Comparison of ENCODE assay signal across 18 cellular contexts in the genomic region with DNA sequence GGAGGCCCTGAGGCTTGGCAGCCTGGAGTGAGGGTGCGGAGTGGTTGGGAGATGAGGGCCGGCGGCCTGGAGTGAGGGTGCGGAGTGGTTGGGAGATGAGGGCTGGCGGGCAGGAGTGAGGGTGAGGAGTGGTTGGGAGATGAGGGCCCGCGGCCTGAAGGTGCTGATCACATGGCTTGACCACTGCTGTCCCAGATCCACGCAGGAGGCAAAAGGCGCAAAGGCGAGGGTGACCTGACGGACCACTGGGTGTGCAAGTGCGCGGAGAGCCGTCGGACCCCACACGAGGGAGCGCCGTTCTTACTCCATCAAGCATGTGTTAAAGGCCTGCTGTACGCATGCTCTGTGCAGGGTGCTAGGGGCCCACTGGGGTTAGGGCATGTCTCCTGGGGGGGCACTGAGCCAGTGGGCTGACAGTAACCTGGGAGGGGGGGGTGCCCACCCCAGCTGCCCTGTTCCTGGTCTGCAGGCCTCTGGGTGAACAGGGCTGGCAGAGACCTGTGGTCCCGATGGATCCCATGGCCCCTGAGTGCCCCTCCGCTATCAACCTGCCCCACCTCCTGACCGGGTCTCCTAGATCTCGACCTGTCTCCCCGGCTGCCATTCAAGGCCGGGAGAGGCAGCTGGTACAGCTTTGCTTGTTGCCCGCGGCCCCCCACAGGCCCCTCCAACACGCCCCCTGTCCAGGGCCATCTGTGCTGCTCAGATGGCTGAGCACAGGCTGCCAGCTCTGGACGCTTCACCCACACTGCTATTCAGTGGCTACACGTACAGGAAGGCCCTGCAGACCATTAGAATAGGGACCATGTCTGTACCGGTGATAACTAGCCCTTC. TPM values are rescaled to one million over a fixed set of nuclear protein-coding genes. Genes with fewer than 3 reads are reported as not detected.
A peak's percentile ranks its signal among the peaks of the same experiment; 100 is the strongest.
DNase-seq lines count a peak whose midpoint lies in the region; ATAC-seq lines count a peak whose summit lies in the region.
"Had no signal": no experiment of that assay in that cellular context is flagged by ENCODE, and none has a peak within 500 bp of the region (broad histone marks: within the 10 kb centered on the region; RNA-seq: fewer than 3 reads in every experiment).

No MANE protein-coding gene starts in this region.

- H2BK15ac ChIP-seq in neuronal stem cell (ENCODE audit: low read length), result no peak overlapping the region

- H3K36me3 ChIP-seq in H7 (replicated peaks; ENCODE audit: control insufficient read depth, insufficient read depth, low read length) (no peaks in the 10 kb centered on the region), neuronal stem cell (replicated peaks in 1 of 2; ENCODE audit: control insufficient read depth in 2 of 2, insufficient read depth in 2 of 2, low read length in 2 of 2) (no peaks in the 10 kb centered on the region)
- H3K36me3 ChIP-seq: BLaER1 treated with 17β-estradiol and CSF1 and Interleukin-3, amounts not matched to agents 10 nM and 100 nM had no signal

- H3K14ac ChIP-seq in neuronal stem cell (ENCODE audit: low read length), result peak overlapping the region; percentile 72

- H3K27me3 ChIP-seq in H7 (ENCODE audit: control insufficient read depth, insufficient read depth, low read length), result no peaks in the 10 kb centered on the region
- H3K27me3 ChIP-seq in neuronal stem cell (ENCODE audit: control insufficient read depth in 3 of 3, insufficient read depth in 3 of 3, low read depth in 1 of 3, low read length in 3 of 3), result no peaks in the 10 kb centered on the region
- H3K27me3 ChIP-seq: BLaER1 treated with 17β-estradiol and CSF1 and Interleukin-3, amounts not matched to agents 10 nM and 100 nM had no signal

- peak; percentile 26 for DNase-seq in NCI-H2227 (lab: John Stamatoyannopoulos, UW; ENCODE audit: unreplicated experiment)
- DNase-seq in NCI-H2227 treated with DMSO at 0.1 percent for 48 hours (lab: John Stamatoyannopoulos, UW), result no peak
- peak; percentile 46 for DNase-seq in H7
- no peak for DNase-seq in neuronal stem cell (ENCODE audit: low spot score)
- no peak for DNase-seq in middle frontal gyrus (ENCODE audit: extremely low spot score, low spot score)
- DNase-seq in stimulated activated CD4-positive, alpha-beta T cell treated with anti-CD3 and anti-CD28 coated beads, Interleukin-2, amount 100 ng/mL, for 48 hours, result no peak
- DNase-seq: 8988T, H9, IMR-90, Kasumi-1, NCI-H1417 treated with DMSO at 0.1 percent for 48 hours, NCI-H2029, NCI-H345, NCI-H774, SIG-M5 had no signal

- H4K91ac ChIP-seq in neuronal stem cell (ENCODE audit: low read depth, low read length, poor library complexity), result no peak overlapping the region

- no peak overlapping the region for H2BK120ac ChIP-seq in neuronal stem cell (ENCODE audit: low read depth, low read length)

- peaks cover 26% of the 10 kb centered on the region for H3K27me3 Mint-ChIP-seq in dendritic cell treated with granulocyte-macrophage colony-stimulating factor and Interleukin-4, amounts not matched to agents 40 ng/mL and 50 ng/mL, for 4 days

- no peak overlapping the region for H3K27ac ChIP-seq in neuronal stem cell (replicated peaks; ENCODE audit: low read length)
- H3K27ac ChIP-seq: BLaER1 treated with 17β-estradiol and CSF1 and Interleukin-3, amounts not matched to agents 10 nM and 100 nM had no signal

- intact Hi-C loops in dendritic cell treated with granulocyte-macrophage colony-stimulating factor and Interleukin-4, amounts not matched to agents 40 ng/mL and 50 ng/mL, for 4 days (cut with micrococcal nuclease), result loop anchor here (1.0 kb wide), 1 partner anchor 12 kb away; no protein-coding TSS in a partner anchor

- no peak overlapping the region for H3K4me2 ChIP-seq in neuronal stem cell (ENCODE audit: insufficient read depth, low read length, poor library complexity, severe bottlenecking)
- H3K4me2 ChIP-seq: BLaER1 treated with 17β-estradiol and CSF1 and Interleukin-3, amounts not matched to agents 10 nM and 100 nM had no signal

- H3K23ac ChIP-seq in neuronal stem cell (ENCODE audit: low read depth, low read length, poor library complexity), result peak overlapping the region; percentile 34

- H3K79me1 ChIP-seq in neuronal stem cell (ENCODE audit: low read depth, low read length), result no peaks in the 10 kb centered on the region

- H3K4me3 Mint-ChIP-seq in dendritic cell treated with granulocyte-macrophage colony-stimulating factor and Interleukin-4, amounts not matched to agents 40 ng/mL and 50 ng/mL, for 4 days, result no peak overlapping the region
- H3K4me3 Mint-ChIP-seq: H9 had no signal

- peak overlapping the region; percentile 29 for H2AFZ ChIP-seq in neuronal stem cell (ENCODE audit: low read length)

- ATAC-seq in HG03280 (IDR thresholded peaks at IDR 0.05; ENCODE audit: unreplicated experiment), result no peak

- H3K9me3 Mint-ChIP-seq in dendritic cell treated with granulocyte-macrophage colony-stimulating factor and Interleukin-4, amounts not matched to agents 40 ng/mL and 50 ng/mL, for 4 days, result no peaks in the 10 kb centered on the region
- H3K9me3 Mint-ChIP-seq: H9 had no signal

- H3K4me1 Mint-ChIP-seq in dendritic cell treated with granulocyte-macrophage colony-stimulating factor and Interleukin-4, amounts not matched to agents 40 ng/mL and 50 ng/mL, for 4 days (ENCODE audit: low read depth), result peaks cover 20% of the 10 kb centered on the region

- H3K4me3 ChIP-seq in H7 (ENCODE audit: insufficient read depth, low read depth, low read length), result no peak overlapping the region
- H3K4me3 ChIP-seq in neuronal stem cell (ENCODE audit: low read length in 2 of 2), result no peak overlapping the region
- H3K4me3 ChIP-seq: BLaER1 treated with 17β-estradiol and CSF1 and Interleukin-3, amounts not matched to agents 10 nM and 100 nM had no signal

- H3K9ac ChIP-seq in neuronal stem cell (ENCODE audit: low read depth, low read length, poor library complexity), result peak overlapping the region; percentile 15
- H3K9ac ChIP-seq: BLaER1 treated with 17β-estradiol and CSF1 and Interleukin-3, amounts not matched to agents 10 nM and 100 nM had no signal

- peaks cover 2 to 4% of the 10 kb centered on the region in 2 donors for H3K4me1 ChIP-seq in neuronal stem cell (ENCODE audit: control insufficient read depth in 2 of 2, insufficient read depth in 1 of 2, low read depth in 1 of 2, low read length in 2 of 2)

- H3K27ac Mint-ChIP-seq in dendritic cell treated with granulocyte-macrophage colony-stimulating factor and Interleukin-4, amounts not matched to agents 40 ng/mL and 50 ng/mL, for 4 days, result peak overlapping the region; percentile 20

- H4K8ac ChIP-seq in neuronal stem cell (ENCODE audit: low read depth, low read length), result no peak overlapping the region

- peak overlapping the region; percentile 47 for H2BK5ac ChIP-seq in neuronal stem cell (ENCODE audit: low read length)

- peaks cover 0 to 12% of the 10 kb centered on the region in 2 donors for H3K9me3 ChIP-seq in neuronal stem cell (replicated peaks in 1 of 2; ENCODE audit: control insufficient read depth in 2 of 2, insufficient read depth in 1 of 2, low read depth in 1 of 2, low read length in 2 of 2)

- peak overlapping the region; percentile 84 for H2AK5ac ChIP-seq in neuronal stem cell (ENCODE audit: low read depth, low read length)

- no CpG with 5 or more reads among the region's 31 CpGs for WGBS in neuronal stem cell (ENCODE audit: extremely low coverage in 2 of 2, insufficient read length in 2 of 2, insufficient replicate concordance in 1 of 2), 2 donors

- H2BK12ac ChIP-seq in neuronal stem cell (ENCODE audit: low read length), result peak overlapping the region; percentile 60

- no peaks in the 10 kb centered on the region for H3K36me3 Mint-ChIP-seq in dendritic cell treated with granulocyte-macrophage colony-stimulating factor and Interleukin-4, amounts not matched to agents 40 ng/mL and 50 ng/mL, for 4 days (ENCODE audit: low read depth)

- peak overlapping the region; percentile 90 for H3K18ac ChIP-seq in neuronal stem cell (ENCODE audit: low read length)

- peak overlapping the region; percentile 30 for H3K4ac ChIP-seq in neuronal stem cell (ENCODE audit: low read length)

RNA-seq across cellular contexts. Expression of gene MRGPRD, which starts 21.1 kb away (rescaled TPM):
- total RNA-seq in H7 (2014; rRNA removed; shearing (Covaris generic)), result not detected in 2 replicates
- 0.04 TPM for polyA plus RNA-seq in neuronal stem cell (2013, experiment 1 of 2)
- polyA plus RNA-seq in neuronal stem cell (2013, experiment 2 of 2), result not detected
- total RNA-seq: H9, IMR-90 had no signal
- polyA plus RNA-seq: IMR-90 had no signal

RNA-seq across cellular contexts. Expression of gene MRGPRF, which starts 53.4 kb away (rescaled TPM):
- total RNA-seq in H7 (2014; rRNA removed; shearing (Covaris generic)), result 6.5 and 7.6 TPM in 2 replicates
- 2.2 TPM for polyA plus RNA-seq in neuronal stem cell (2013, experiment 1 of 2)
- 2.0 TPM for polyA plus RNA-seq in neuronal stem cell (2013, experiment 2 of 2)

RNA-seq across cellular contexts. Expression of gene IGHMBP2, which starts 56.0 kb away (rescaled TPM):
- 19.1 and 22.8 TPM in 2 replicates for total RNA-seq in H7 (2014; rRNA removed; shearing (Covaris generic))
- 7.8 TPM for polyA plus RNA-seq in neuronal stem cell (2013, experiment 1 of 2)
- polyA plus RNA-seq in neuronal stem cell (2013, experiment 2 of 2), result 7.6 TPM

RNA-seq across cellular contexts. Expression of gene MRPL21, which starts 56.0 kb away (rescaled TPM):
- total RNA-seq in H7 (2014; rRNA removed; shearing (Covaris generic)), result 70.0 and 108 TPM in 2 replicates
- 72.9 TPM for polyA plus RNA-seq in neuronal stem cell (2013, experiment 1 of 2)
- 67.6 TPM for polyA plus RNA-seq in neuronal stem cell (2013, experiment 2 of 2)

Comparison
In these comparisons a context has a peak if more than half of its experiments do, and no peak if none do; other contexts are left out.
1. DNase-seq: peak in NCI-H2227 (single experiment) and H7 (single experiment); none in NCI-H2227 treated with DMSO at 0.1 percent for 48 hours (single experiment), neuronal stem cell (single experiment), middle frontal gyrus (single experiment) and stimulated activated CD4-positive, alpha-beta T cell treated with anti-CD3 and anti-CD28 coated beads, Interleukin-2, amount 100 ng/mL, for 48 hours (0 of 2).